In genomic region chr2:32010670-32011565, GRCh38 we compare ENCODE assay signal across 1 cellular context.
TF ChIP-seq lines count a peak whose summit lies in the region.

Gene MEMO1, minus strand, starts transcription at chr2:32011008. Its CDS starts 761 bp downstream, at chr2:32010247.

TF ChIP-seq in GM12878, 131 proteins besides CTCF, POLR2A, EP300 and RAD21 (continued from another document and continues in another):
- TF ChIP-seq PRDM15 (CRISPR knock-in tag; IDR thresholded peaks at IDR 0.05) (no peak), SUZ12 (IDR thresholded peaks at IDR 0.05; ENCODE audit: unreplicated experiment) (no peak), SMAD5 (IDR thresholded peaks at IDR 0.05; ENCODE audit: low read depth) (peak; percentile 92; the same call in 1 of the 2 replicates), SREBF1 (IDR thresholded peaks at IDR 0.05; ENCODE audit: low read length) (no peak), TCF7 (IDR thresholded peaks at IDR 0.05; ENCODE audit: borderline replicate concordance) (no peak), POLR2AphosphoS5 (IDR thresholded peaks at IDR 0.05; ENCODE audit: low read length) (peak; percentile 97), YBX1 (IDR thresholded peaks at IDR 0.05) (no peak), PKNOX1 (IDR thresholded peaks at IDR 0.05) (peak; percentile 57; the same call in 1 of the 2 replicates), EED (IDR thresholded peaks at IDR 0.05; ENCODE audit: low read depth) (peak; percentile 89), HSF1 (IDR thresholded peaks at IDR 0.05; ENCODE audit: low read depth, low read length) (0 out of 2 replicates have a peak, but pooled peaks have one; percentile 35), PAX5 (IDR thresholded peaks at IDR 0.05; ENCODE audit: borderline replicate concordance, low read depth, low read length) (peak; percentile 85; the same call in 1 of the 2 replicates), ZNF217 (IDR thresholded peaks at IDR 0.05) (peak; percentile 71), E4F1 (IDR thresholded peaks at IDR 0.05; ENCODE audit: borderline replicate concordance, partially characterized antibody) (peak; percentile 95), MYB (IDR thresholded peaks at IDR 0.05; ENCODE audit: borderline replicate concordance, low read depth, low read length) (no peak), RBBP5 (conservative IDR thresholded peaks at IDR 0.05) (no peak; the same call in 1 of the 2 replicates), TCF3 (IDR thresholded peaks at IDR 0.05; ENCODE audit: borderline replicate concordance, insufficient read depth, low read depth, low read length) (no peak; the same call in 1 of the 2 replicates), LARP7 (IDR thresholded peaks at IDR 0.05) (peak; percentile 99), WRNIP1 (IDR thresholded peaks at IDR 0.05; ENCODE audit: borderline replicate concordance, low read depth, low read length) (peak; percentile 64; the same call in 1 of the 2 replicates), CHD1 (IDR thresholded peaks at IDR 0.05; ENCODE audit: low read depth, low read length) (no peak), NKRF (conservative IDR thresholded peaks at IDR 0.05) (peak; percentile 60), TCF12 (IDR thresholded peaks at IDR 0.05; ENCODE audit: low read depth, low read length) (peak; percentile 73), REST (IDR thresholded peaks at IDR 0.05; ENCODE audit: low read depth, low read length) (no peak), ZNF592 (IDR thresholded peaks at IDR 0.05) (no peak), CEBPZ (IDR thresholded peaks at IDR 0.05; ENCODE audit: low read depth, low read length) (no peak), MXI1 (IDR thresholded peaks at IDR 0.05; ENCODE audit: low read depth, low read length) (peak; percentile 92), ZBED1 (IDR thresholded peaks at IDR 0.05; ENCODE audit: borderline replicate concordance) (no peak), ZBTB33 (IDR thresholded peaks at IDR 0.05) (no peak), STAT3 (IDR thresholded peaks at IDR 0.05; ENCODE audit: low read depth, low read length) (no peak), SP1 (IDR thresholded peaks at IDR 0.05; ENCODE audit: low read depth, low read length) (peak; percentile 97)
